ENCODE assay signal across 23 cellular contexts in the genomic region with DNA sequence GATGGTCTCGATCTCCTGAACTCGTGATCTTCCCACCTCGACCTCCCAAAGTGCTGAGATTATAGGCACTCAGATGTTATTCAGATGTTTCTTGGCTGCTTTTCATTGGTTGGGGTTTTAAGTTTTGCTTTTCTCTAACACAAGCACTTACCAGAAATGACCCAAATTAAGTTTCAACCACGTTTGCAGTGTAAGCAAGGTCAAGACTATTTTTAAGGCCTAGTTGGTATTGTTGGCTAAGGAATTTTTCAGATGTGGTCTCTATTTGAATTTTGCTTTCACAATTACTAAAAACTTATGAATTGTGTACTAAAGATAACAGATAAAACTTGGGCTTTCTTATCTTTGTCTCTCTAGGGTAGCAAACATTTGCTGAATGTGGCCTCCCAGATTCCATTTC.
"Had no signal": no experiment of that assay in that cellular context is flagged by ENCODE, and none has a peak within 500 bp of the region (broad histone marks: within the 10 kb centered on the region; RNA-seq: fewer than 3 reads in every experiment).

No MANE protein-coding gene starts in this region.

- H3K27ac Mint-ChIP-seq: activated CD4-positive, alpha-beta memory T cell treated with anti-CD3 and anti-CD28 coated beads for 36 hours; activated T-helper 17 cell treated with anti-CD3 and anti-CD28 coated beads, Interleukin-2, amount 50 U/mL, for 72 hours; neural progenitor cell; stimulated activated naive B cell treated with anti-CD40 and anti-IgM and Interleukin-4, amounts not matched to agents 10 μg/mL and 1 μg/mL and 100 μg/mL, for 72 hours; T-cell had no signal

- H3K9me3 Mint-ChIP-seq: neural progenitor cell; stimulated activated naive B cell treated with anti-CD40 and anti-IgM and Interleukin-4, amounts not matched to agents 10 μg/mL and 1 μg/mL and 100 μg/mL, for 72 hours had no signal

- H3K4me2 ChIP-seq: neural progenitor cell, smooth muscle cell had no signal

- H3K4me1 ChIP-seq: left lung, lower lobe of right lung, neural progenitor cell, parathyroid adenoma, right atrium auricular region, transverse colon had no signal

- H3K4me3 ChIP-seq: left lung, lower lobe of right lung, neural progenitor cell, right atrium auricular region, smooth muscle cell, transverse colon had no signal

- DNase-seq: activated CD4-positive, alpha-beta memory T cell treated with anti-CD3 and anti-CD28 coated beads for 36 hours; activated CD4-positive, alpha-beta T cell treated with anti-CD3 and anti-CD28 coated beads for 48 hours; activated gamma-delta T cell treated with Interleukin-2 at 50 U/mL for 16 hours; activated naive CD4-positive, alpha-beta T cell treated with anti-CD3 and anti-CD28 coated beads, Interleukin-2, amount 50 U/mL, for 16 hours; activated T-cell treated with anti-CD3 and anti-CD28 coated beads for 4 hours; anterior cingulate cortex; effector CD8-positive, alpha-beta T cell; left lung; lower lobe of right lung; mesenchymal stem cell; naive thymus-derived CD8-positive, alpha-beta T cell; occipital lobe; stimulated activated CD4-positive, alpha-beta T cell treated with anti-CD3 and anti-CD28 coated beads, Interleukin-2, amount 100 ng/mL, for 24 hours; stimulated activated naive B cell treated with anti-CD40 and anti-IgM and Interleukin-4, amounts not matched to agents 10 μg/mL and 1 μg/mL and 100 μg/mL, for 72 hours; T-cell; transverse colon had no signal

- H3K36me3 ChIP-seq: left lung, lower lobe of right lung, neural progenitor cell, right atrium auricular region, transverse colon had no signal

- H3K36me3 Mint-ChIP-seq: activated CD4-positive, alpha-beta memory T cell treated with anti-CD3 and anti-CD28 coated beads for 36 hours; naive thymus-derived CD8-positive, alpha-beta T cell; neural progenitor cell; stimulated activated naive B cell treated with anti-CD40 and anti-IgM and Interleukin-4, amounts not matched to agents 10 μg/mL and 1 μg/mL and 100 μg/mL, for 72 hours; T-cell had no signal

- H3K27ac ChIP-seq: epithelial cell of prostate, left lung, lower lobe of right lung, neural progenitor cell, parathyroid adenoma, right atrium auricular region, transverse colon had no signal

- H3K79me2 ChIP-seq: parathyroid adenoma had no signal

- H3K4me3 Mint-ChIP-seq: activated CD4-positive, alpha-beta memory T cell treated with anti-CD3 and anti-CD28 coated beads for 36 hours; activated T-helper 17 cell treated with anti-CD3 and anti-CD28 coated beads, Interleukin-2, amount 50 U/mL, for 72 hours; central memory CD8-positive, alpha-beta T cell; naive thymus-derived CD8-positive, alpha-beta T cell; neural progenitor cell; stimulated activated naive B cell treated with anti-CD40 and anti-IgM and Interleukin-4, amounts not matched to agents 10 μg/mL and 1 μg/mL and 100 μg/mL, for 72 hours; T-cell had no signal

- H3K27me3 Mint-ChIP-seq: activated CD4-positive, alpha-beta memory T cell treated with anti-CD3 and anti-CD28 coated beads for 36 hours; activated T-helper 17 cell treated with anti-CD3 and anti-CD28 coated beads, Interleukin-2, amount 50 U/mL, for 72 hours; central memory CD8-positive, alpha-beta T cell; naive thymus-derived CD8-positive, alpha-beta T cell; stimulated activated naive B cell treated with anti-CD40 and anti-IgM and Interleukin-4, amounts not matched to agents 10 μg/mL and 1 μg/mL and 100 μg/mL, for 72 hours; T-cell had no signal

- H2AFZ ChIP-seq: neural progenitor cell, parathyroid adenoma had no signal

- ATAC-seq: activated T-helper 17 cell treated with anti-CD3 and anti-CD28 coated beads, Interleukin-2, amount 50 U/mL, for 72 hours; left lung; lower lobe of right lung; naive thymus-derived CD8-positive, alpha-beta T cell; stimulated activated naive B cell treated with anti-CD40 and anti-IgM and Interleukin-4, amounts not matched to agents 10 μg/mL and 1 μg/mL and 100 μg/mL, for 72 hours; T-cell had no signal

- H3K4me1 Mint-ChIP-seq: activated T-helper 17 cell treated with anti-CD3 and anti-CD28 coated beads, Interleukin-2, amount 50 U/mL, for 72 hours; central memory CD8-positive, alpha-beta T cell; neural progenitor cell; stimulated activated naive B cell treated with anti-CD40 and anti-IgM and Interleukin-4, amounts not matched to agents 10 μg/mL and 1 μg/mL and 100 μg/mL, for 72 hours; T-cell had no signal

- H3K27me3 ChIP-seq: left lung, neural progenitor cell, right atrium auricular region, transverse colon had no signal
